In the genomic region with DNA sequence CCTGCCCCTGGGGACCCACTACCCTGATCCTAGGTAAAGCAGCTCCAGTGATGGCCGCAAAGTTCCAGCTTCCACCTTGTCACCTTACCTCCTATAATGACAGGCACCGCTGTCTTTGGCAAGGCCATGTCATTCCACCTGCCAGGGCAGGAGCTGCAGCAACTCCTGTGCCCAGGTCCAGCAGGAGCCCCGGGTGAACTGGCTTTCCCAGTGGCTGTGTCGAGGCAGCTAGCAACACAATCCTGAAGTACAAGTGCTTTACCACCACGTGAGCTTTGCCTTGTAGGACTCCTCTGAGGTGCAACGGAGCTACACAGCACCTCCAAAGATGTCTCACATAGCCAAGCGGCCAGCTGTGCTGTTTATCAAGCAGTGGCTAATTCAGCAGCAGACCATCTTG, we compare ENCODE assay signal across 22 cellular contexts.
"Had no signal": no experiment of that assay in that cellular context is flagged by ENCODE, and none has a peak within 500 bp of the region (broad histone marks: within the 10 kb centered on the region; RNA-seq: fewer than 3 reads in every experiment).

No MANE protein-coding gene starts in this region.

- H3K4me3 ChIP-seq: breast epithelium, esophagus squamous epithelium, lower lobe of right lung, spleen, stomach, suprapubic skin, tibial nerve had no signal

- H3K27me3 ChIP-seq: breast epithelium, esophagus squamous epithelium, spleen, stomach, suprapubic skin, tibial nerve had no signal

- H3K27ac ChIP-seq: lower lobe of right lung, spleen, suprapubic skin had no signal

- H3K9me3 ChIP-seq: breast epithelium, esophagus squamous epithelium, lower lobe of right lung, stomach, suprapubic skin had no signal

- FAIRE-seq: urothelium cell line had no signal

- ATAC-seq: activated CD8-positive, alpha-beta memory T cell treated with anti-CD3 and anti-CD28 coated beads, Interleukin-2, amount 10 ng/mL, durations not matched to agents 7 days and 5 days; activated CD8-positive, alpha-beta T cell treated with anti-CD3 and anti-CD28 coated beads for 36 hours; activated naive CD4-positive, alpha-beta T cell treated with anti-CD3 and anti-CD28 coated beads, Interleukin-2, amount 50 U/mL, for 72 hours; activated T-cell treated with anti-CD3 and anti-CD28 coated beads, Interleukin-2, amount 50 U/mL, for 72 hours; lower lobe of right lung; right cardiac atrium; T-helper 17 cell had no signal

- H3K36me3 ChIP-seq: breast epithelium, esophagus squamous epithelium, lower lobe of right lung, spleen, stomach, suprapubic skin had no signal

- H3K4me1 ChIP-seq: breast epithelium had no signal

- DNase-seq: activated CD4-positive, alpha-beta T cell treated with anti-CD3 and anti-CD28 coated beads, Interleukin-2, amount 10 ng/mL, durations not matched to agents 7 days and 5 days; activated CD4-positive, CD25-positive, alpha-beta regulatory T cell treated with anti-CD3 and anti-CD28 coated beads, Interleukin-2, amount 50 U/mL, for 72 hours; activated CD8-positive, alpha-beta memory T cell treated with anti-CD3 and anti-CD28 coated beads, Interleukin-2, amount 10 ng/mL, durations not matched to agents 7 days and 5 days; activated CD8-positive, alpha-beta T cell treated with anti-CD3 and anti-CD28 coated beads for 36 hours; activated naive CD4-positive, alpha-beta T cell; activated T-cell treated with anti-CD3 and anti-CD28 coated beads for 4 hours; activated T-cell treated with anti-CD3 and anti-CD28 coated beads, Interleukin-2, amount 50 U/mL, for 72 hours; central memory CD4-positive, alpha-beta T cell; esophagus squamous epithelium; foreskin melanocyte; hippocampal formation; lower lobe of right lung; spleen; stomach; T-helper 17 cell; T1000 had no signal
